Comparison of ENCODE assay signal across 28 cellular contexts in the genomic region with DNA sequence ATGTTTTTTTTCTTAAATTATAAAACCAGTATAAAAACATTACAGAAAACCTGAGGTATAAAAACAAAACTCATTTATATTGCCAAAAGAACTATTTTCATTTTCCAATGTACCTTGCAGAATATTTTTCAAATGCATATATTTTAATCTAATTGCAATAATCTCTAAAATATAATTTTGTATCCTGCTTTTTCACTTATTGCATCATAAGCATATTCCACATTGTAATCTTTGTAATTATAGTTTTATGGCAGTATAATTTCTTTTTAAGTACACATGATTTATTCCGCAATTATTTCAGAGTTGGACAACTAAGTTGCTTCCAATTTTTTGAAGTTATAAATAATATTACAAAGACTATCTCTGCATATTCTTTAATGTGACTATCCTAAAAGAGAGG.
"Had no signal": no experiment of that assay in that cellular context is flagged by ENCODE, and none has a peak within 500 bp of the region (broad histone marks: within the 10 kb centered on the region; RNA-seq: fewer than 3 reads in every experiment).

No MANE protein-coding gene starts in this region.

- H3K27me3 Mint-ChIP-seq: progenitor cell of endocrine pancreas; stimulated activated naive B cell treated with anti-CD40 and anti-IgM and Interleukin-4, amounts not matched to agents 10 μg/mL and 1 μg/mL and 100 μg/mL, for 72 hours had no signal

- H2AFZ ChIP-seq: neural progenitor cell, parathyroid adenoma had no signal

- H3K36me3 Mint-ChIP-seq: stimulated activated effector memory CD8-positive, alpha-beta T cell treated with anti-CD3 and anti-CD28 coated beads, Interleukin-12 subunit alpha, Interleukin-12 subunit beta, amount 100 ng/mL, for 72 hours had no signal

- H3K9me3 Mint-ChIP-seq: stimulated activated effector memory CD8-positive, alpha-beta T cell treated with anti-CD3 and anti-CD28 coated beads, Interleukin-12 subunit alpha, Interleukin-12 subunit beta, amount 100 ng/mL, for 72 hours had no signal

- H3K36me3 ChIP-seq: neural progenitor cell, ovary, stomach, thoracic aorta, thyroid gland, upper lobe of left lung, vagina had no signal

- H3K4me2 ChIP-seq: neural progenitor cell had no signal

- H3K27me3 ChIP-seq: neural progenitor cell, ovary, stomach, thyroid gland, tibial nerve, upper lobe of left lung, vagina had no signal

- H3K4me3 ChIP-seq: neural progenitor cell, ovary, psoas muscle, skin epidermis, stomach, thoracic aorta, thyroid gland, tibial nerve, upper lobe of left lung, vagina had no signal

- H3K27ac ChIP-seq: neural progenitor cell, ovary, parathyroid adenoma, psoas muscle, skin epidermis, stomach, thoracic aorta, thyroid gland, tibial nerve, upper lobe of left lung, vagina had no signal

- H3K4me3 Mint-ChIP-seq: natural killer cell; nephron; neural progenitor cell; stimulated activated effector memory CD8-positive, alpha-beta T cell treated with anti-CD3 and anti-CD28 coated beads, Interleukin-12 subunit alpha, Interleukin-12 subunit beta, amount 100 ng/mL, for 72 hours; stimulated activated naive B cell treated with anti-CD40 and anti-IgM and Interleukin-4, amounts not matched to agents 10 μg/mL and 1 μg/mL and 100 μg/mL, for 72 hours; stimulated activated naive CD8-positive, alpha-beta T cell treated with anti-CD3 and anti-CD28 coated beads, Interleukin-15, Interleukin-2, amounts not matched to agents 100 ng/mL and 50 ng/mL, for 24 hours had no signal

- DNase-seq: natural killer cell; occipital lobe; ovary; posterior cingulate gyrus; psoas muscle; right cardiac atrium; stimulated activated CD4-positive, alpha-beta T cell treated with anti-CD3 and anti-CD28 coated beads, Interleukin-15, amount 100 ng/mL, for 24 hours; stimulated activated CD4-positive, alpha-beta T cell treated with anti-CD3 and anti-CD28 coated beads, Interleukin-2, amount 100 ng/mL, for 24 hours; stimulated activated CD4-positive, alpha-beta T cell treated with anti-CD3 and anti-CD28 coated beads, Interleukin-2, amount 100 ng/mL, for 48 hours; stimulated activated CD4-positive, alpha-beta T cell treated with anti-CD3 and anti-CD28 coated beads, Interleukin-4, amount 100 ng/mL, for 24 hours; stimulated activated naive B cell treated with anti-CD40 and anti-IgM and Interleukin-4, amounts not matched to agents 10 μg/mL and 1 μg/mL and 100 μg/mL, for 72 hours; stimulated activated naive CD4-positive, alpha-beta T cell treated with Interleukin-2 at 50 U/mL for 16 hours; stomach; thyroid gland; trophoblast cell; upper lobe of left lung had no signal

- H3K9ac ChIP-seq: neural progenitor cell, parathyroid adenoma had no signal

- H3K9me3 ChIP-seq: ovary, psoas muscle, thoracic aorta, thyroid gland, upper lobe of left lung, vagina had no signal

- ATAC-seq: natural killer cell; psoas muscle; right cardiac atrium; sciatic nerve; stimulated activated effector memory CD8-positive, alpha-beta T cell treated with anti-CD3 and anti-CD28 coated beads, Interleukin-12 subunit alpha, Interleukin-12 subunit beta, amount 100 ng/mL, for 72 hours; stimulated activated naive B cell treated with anti-CD40 and anti-IgM and Interleukin-4, amounts not matched to agents 10 μg/mL and 1 μg/mL and 100 μg/mL, for 72 hours had no signal

- H3K4me1 Mint-ChIP-seq: natural killer cell; neural progenitor cell; stimulated activated effector memory CD8-positive, alpha-beta T cell treated with anti-CD3 and anti-CD28 coated beads, Interleukin-12 subunit alpha, Interleukin-12 subunit beta, amount 100 ng/mL, for 72 hours had no signal

- H3K27ac Mint-ChIP-seq: natural killer cell; nephron; neural progenitor cell; progenitor cell of endocrine pancreas; stimulated activated effector memory CD8-positive, alpha-beta T cell treated with anti-CD3 and anti-CD28 coated beads, Interleukin-12 subunit alpha, Interleukin-12 subunit beta, amount 100 ng/mL, for 72 hours; stimulated activated naive B cell treated with anti-CD40 and anti-IgM and Interleukin-4, amounts not matched to agents 10 μg/mL and 1 μg/mL and 100 μg/mL, for 72 hours; stimulated activated naive CD8-positive, alpha-beta T cell treated with anti-CD3 and anti-CD28 coated beads, Interleukin-15, Interleukin-2, amounts not matched to agents 100 ng/mL and 50 ng/mL, for 24 hours had no signal

- H3K4me1 ChIP-seq: neural progenitor cell, parathyroid adenoma, psoas muscle, stomach, thyroid gland, tibial nerve, upper lobe of left lung, vagina had no signal

- H3K79me2 ChIP-seq: parathyroid adenoma had no signal

- FAIRE-seq: urothelium cell line had no signal
